8 cellular contexts compared by ENCODE assay signal in the genomic region with DNA sequence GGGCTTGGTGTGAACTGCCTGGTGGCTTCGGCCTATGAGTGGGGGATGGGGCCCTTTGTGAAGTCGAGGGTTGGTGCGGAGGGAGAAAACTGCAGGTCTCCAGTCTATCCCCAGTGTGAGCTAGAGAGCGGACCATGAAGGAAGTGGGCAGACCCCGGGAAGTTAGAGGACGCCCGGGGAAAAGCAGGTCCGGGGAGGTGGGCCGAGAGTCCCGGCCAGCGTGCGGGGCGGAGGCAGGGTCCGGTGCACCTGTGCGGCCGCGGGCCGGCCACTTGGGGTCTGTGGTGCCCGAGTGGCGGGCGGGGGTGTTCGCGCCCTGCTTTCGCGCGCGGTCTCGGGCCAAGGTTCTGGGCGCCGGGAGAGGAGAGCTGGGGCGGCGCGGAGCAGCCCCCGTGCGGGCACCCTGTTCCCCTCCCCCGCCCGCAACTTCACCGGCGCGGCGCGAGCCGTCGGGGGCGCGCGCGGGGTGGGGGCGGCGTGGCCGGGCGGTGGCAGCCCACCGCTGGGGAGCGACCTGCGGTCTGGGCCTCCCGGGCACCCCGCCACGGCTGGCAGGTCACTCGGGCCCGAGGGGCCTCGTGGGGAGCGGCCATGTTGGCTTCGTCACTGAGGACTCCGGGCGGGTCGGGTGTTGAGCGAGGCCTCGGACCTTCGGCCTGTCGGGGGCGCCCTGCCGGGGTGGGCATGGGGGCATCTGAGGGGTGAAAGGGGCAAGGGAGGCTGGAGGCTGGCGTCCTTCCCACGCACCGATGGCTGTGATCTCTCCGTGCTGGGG. TPM values are rescaled to one million over a fixed set of nuclear protein-coding genes. Genes with fewer than 3 reads are reported as not detected.
DNase-seq lines count a peak whose midpoint lies in the region; ATAC-seq and TF ChIP-seq lines count a peak whose summit lies in the region.

No MANE protein-coding gene starts in this region.

- intact Hi-C loops in Calu3 (cut with micrococcal nuclease; ENCODE audit: unreplicated experiment), result no loop called here
- intact Hi-C loops in activated CD4-positive, alpha-beta memory T cell treated with anti-CD3 and anti-CD28 coated beads for 36 hours (cut with micrococcal nuclease), result loop anchor here (2.0 to 10.0 kb wide), 3 partner anchors 106 to 344 kb away; a partner anchor contains a TSS

- H3K27ac Mint-ChIP-seq in Calu3 (ENCODE audit: unreplicated experiment), result peak overlapping the region; percentile 94
- peak overlapping the region; percentile 92 for H3K27ac Mint-ChIP-seq in activated CD4-positive, alpha-beta memory T cell treated with anti-CD3 and anti-CD28 coated beads for 36 hours
- peak overlapping the region; percentile 99 for H3K27ac Mint-ChIP-seq in stimulated activated naive B cell treated with anti-CD40 and anti-IgM and Interleukin-4, amounts not matched to agents 10 μg/mL and 1 μg/mL and 100 μg/mL, for 72 hours

- ATAC-seq in GM21528 (IDR thresholded peaks at IDR 0.05; ENCODE audit: low FRiP score, unreplicated experiment) (peak; percentile 29), lung (ENCODE audit: insufficient read depth, low FRiP score) (peak; percentile 56)
- peak; percentile 48 to 49 for ATAC-seq in stimulated activated naive B cell treated with anti-CD40 and anti-IgM and Interleukin-4, amounts not matched to agents 10 μg/mL and 1 μg/mL and 100 μg/mL, for 72 hours (replicated peaks)

- H3K27ac ChIP-seq in lung (ENCODE audit: low read depth in 1 of 2, low read length in 1 of 2), result peak overlapping the region; percentile 86 to 96

- H3K4me1 ChIP-seq in lung (ENCODE audit: control insufficient read depth in 2 of 2, insufficient read depth in 2 of 2, low read length in 2 of 2), result peaks cover 2 to 22% of the 10 kb centered on the region in 2 donors

- no peaks in the 10 kb centered on the region for H3K27me3 Mint-ChIP-seq in Calu3 (ENCODE audit: unreplicated experiment)
- H3K27me3 Mint-ChIP-seq in activated CD4-positive, alpha-beta memory T cell treated with anti-CD3 and anti-CD28 coated beads for 36 hours, result no peaks in the 10 kb centered on the region
- H3K27me3 Mint-ChIP-seq in stimulated activated naive B cell treated with anti-CD40 and anti-IgM and Interleukin-4, amounts not matched to agents 10 μg/mL and 1 μg/mL and 100 μg/mL, for 72 hours, result no peaks in the 10 kb centered on the region

- peaks cover 44% of the 10 kb centered on the region for H3K4me1 Mint-ChIP-seq in Calu3 (ENCODE audit: low read depth, unreplicated experiment)
- peaks cover 58% of the 10 kb centered on the region for H3K4me1 Mint-ChIP-seq in activated CD4-positive, alpha-beta memory T cell treated with anti-CD3 and anti-CD28 coated beads for 36 hours (ENCODE audit: low read depth)
- H3K4me1 Mint-ChIP-seq in stimulated activated naive B cell treated with anti-CD40 and anti-IgM and Interleukin-4, amounts not matched to agents 10 μg/mL and 1 μg/mL and 100 μg/mL, for 72 hours, result peaks cover 42 to 64% of the 10 kb centered on the region in 2 donors

- H3K27me3 ChIP-seq in lung (ENCODE audit: control insufficient read depth, insufficient read depth), result no peaks in the 10 kb centered on the region

- 0 to 1% methylated on average over 70 to 76 of the region's 76 CpGs for WGBS in lung, 2 donors

- H3K4me3 ChIP-seq in NB4 (ENCODE audit: low read depth, low read length), result peak overlapping the region; percentile 62
- peak overlapping the region; percentile 84 for H3K4me3 ChIP-seq in lung

- CTCF ChIA-PET in Calu3 (lab: Charles Lee), result no interaction called here
- CTCF ChIA-PET in activated CD4-positive, alpha-beta memory T cell treated with anti-CD3 and anti-CD28 coated beads for 36 hours (lab: Charles Lee), result interaction anchor here (0.6 kb wide), 1 partner anchor 283 kb away, joined by 4 read pairs; no protein-coding TSS in a partner anchor

- POLR2A ChIA-PET in activated CD4-positive, alpha-beta memory T cell treated with anti-CD3 and anti-CD28 coated beads for 36 hours (lab: Charles Lee), result interaction anchor here (0.8 to 3.8 kb wide), 3 partner anchors 9 to 107 kb away, joined by 3 to 21 read pairs (median 3); a partner anchor contains a TSS

- H3K4me3 Mint-ChIP-seq in Calu3 (ENCODE audit: low read depth, unreplicated experiment), result peak overlapping the region; percentile 77
- peak overlapping the region; percentile 92 for H3K4me3 Mint-ChIP-seq in activated CD4-positive, alpha-beta memory T cell treated with anti-CD3 and anti-CD28 coated beads for 36 hours
- H3K4me3 Mint-ChIP-seq in stimulated activated naive B cell treated with anti-CD40 and anti-IgM and Interleukin-4, amounts not matched to agents 10 μg/mL and 1 μg/mL and 100 μg/mL, for 72 hours, result peak overlapping the region; percentile 93 to 98

- H3K9me3 ChIP-seq in lung (ENCODE audit: control insufficient read depth in 2 of 2, insufficient read depth in 1 of 2, low read length in 1 of 2), result no peaks in the 10 kb centered on the region

- no peak for TF ChIP-seq CTCF in Calu3 (IDR thresholded peaks at IDR 0.05; ENCODE audit: unreplicated experiment)
- TF ChIP-seq CTCF in NB4 (IDR thresholded peaks at IDR 0.05; ENCODE audit: low read depth, low read length), result no peak
- TF ChIP-seq CTCF in lung (IDR thresholded peaks at IDR 0.05; ENCODE audit: control extremely low read depth, extremely low read depth), result no peak

- peaks cover 50% of the 10 kb centered on the region for H3K36me3 Mint-ChIP-seq in Calu3 (ENCODE audit: insufficient read depth, unreplicated experiment)
- peaks cover 16% of the 10 kb centered on the region for H3K36me3 Mint-ChIP-seq in activated CD4-positive, alpha-beta memory T cell treated with anti-CD3 and anti-CD28 coated beads for 36 hours
- H3K36me3 Mint-ChIP-seq in stimulated activated naive B cell treated with anti-CD40 and anti-IgM and Interleukin-4, amounts not matched to agents 10 μg/mL and 1 μg/mL and 100 μg/mL, for 72 hours, result peaks cover 10 to 36% of the 10 kb centered on the region in 2 donors

- H3K9me3 Mint-ChIP-seq in Calu3 (ENCODE audit: low read depth, unreplicated experiment), result no peaks in the 10 kb centered on the region
- no peaks in the 10 kb centered on the region for H3K9me3 Mint-ChIP-seq in activated CD4-positive, alpha-beta memory T cell treated with anti-CD3 and anti-CD28 coated beads for 36 hours
- H3K9me3 Mint-ChIP-seq in stimulated activated naive B cell treated with anti-CD40 and anti-IgM and Interleukin-4, amounts not matched to agents 10 μg/mL and 1 μg/mL and 100 μg/mL, for 72 hours, result no peaks in the 10 kb centered on the region

- H3K36me3 ChIP-seq in lung (ENCODE audit: control insufficient read depth in 2 of 2, insufficient read depth in 2 of 2, low read length in 2 of 2), result no peaks in the 10 kb centered on the region

- no peak for TF ChIP-seq POLR2A in NB4 (IDR thresholded peaks at IDR 0.05; ENCODE audit: extremely low read depth, insufficient read length)

- peak; percentile 73 for DNase-seq in Calu3
- peak; percentile 69 for DNase-seq in NB4 (ENCODE audit: low read depth)
- peak; percentile 60 for DNase-seq in activated CD4-positive, alpha-beta memory T cell treated with anti-CD3 and anti-CD28 coated beads for 36 hours
- DNase-seq in effector CD4-positive, alpha-beta T cell, result peak; percentile 10
- DNase-seq in lung (ENCODE audit: low spot score), result peak; percentile 46
- DNase-seq in stimulated activated naive B cell treated with anti-CD40 and anti-IgM and Interleukin-4, amounts not matched to agents 10 μg/mL and 1 μg/mL and 100 μg/mL, for 72 hours, result peak; percentile 52
- no peak for DNase-seq in NAMALWA (ENCODE audit: low spot score)

- no TSS peak for BruUV-seq in Calu3 (replicated peaks; lab: Mats Ljungman, UMichigan)

RNA-seq across cellular contexts. Expression of a gene that starts 4.8 kb away (rescaled TPM):
- total RNA-seq in Calu3 (2022), result 68.9 and 74.3 TPM in 2 replicates
- 10 to 100 TPM; 82.8 to 84.8 TPM for total RNA-seq in activated CD4-positive, alpha-beta memory T cell treated with anti-CD3 and anti-CD28 coated beads for 36 hours
- total RNA-seq in lung, result 100 to 1,000 TPM in 1 of 2 donors, 10 to 100 TPM in 1; 74.1 to 156 TPM
- polyA plus RNA-seq in lung, result 10 to 100 TPM; 81.0 to 94.3 TPM
